In the genomic region with DNA sequence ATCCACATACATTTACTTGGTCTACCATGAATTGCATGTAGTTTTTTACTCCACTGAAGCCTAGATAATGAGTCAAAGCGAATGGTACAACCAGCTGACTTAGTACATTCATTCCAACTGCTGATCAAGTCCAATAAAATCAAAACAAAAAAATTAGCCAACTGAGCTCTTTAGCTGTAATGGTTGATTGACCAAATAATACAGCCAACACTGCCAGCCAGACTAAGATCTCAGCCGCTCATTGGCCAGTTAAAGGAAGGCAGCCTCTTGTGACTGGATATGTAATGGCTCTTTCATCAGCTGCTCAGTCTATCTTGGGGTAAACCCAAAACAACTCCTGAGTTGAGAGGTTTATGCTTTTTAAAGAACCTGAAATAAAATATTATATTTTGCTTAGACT, we compare ENCODE assay signal across 22 cellular contexts.
"Had no signal": no experiment of that assay in that cellular context is flagged by ENCODE, and none has a peak within 500 bp of the region (broad histone marks: within the 10 kb centered on the region; RNA-seq: fewer than 3 reads in every experiment).

No MANE protein-coding gene starts in this region.

- H3K27me3 ChIP-seq: esophagus squamous epithelium, heart left ventricle, ovary, right lobe of liver, stomach, upper lobe of left lung, uterus had no signal

- H3K9me3 ChIP-seq: esophagus squamous epithelium, heart left ventricle, left ventricle myocardium inferior, lower lobe of right lung, ovary, prostate gland, right lobe of liver, stomach, upper lobe of left lung, uterus had no signal

- H3K4me3 ChIP-seq: esophagus squamous epithelium, heart left ventricle, left ventricle myocardium inferior, lower lobe of right lung, ovary, prostate gland, right lobe of liver, stomach, upper lobe of left lung, uterus had no signal

- H3K27ac Mint-ChIP-seq: memory B cell, natural killer cell had no signal

- H3K36me3 Mint-ChIP-seq: memory B cell, natural killer cell had no signal

- H3K4me3 Mint-ChIP-seq: memory B cell, mesothelial cell of epicardium, natural killer cell, neural crest cell had no signal

- H3K27ac ChIP-seq: esophagus squamous epithelium, heart left ventricle, left ventricle myocardium inferior, lower lobe of right lung, ovary, prostate gland, right lobe of liver, stomach, upper lobe of left lung, uterus had no signal

- ATAC-seq: heart left ventricle, lower lobe of right lung, natural killer cell, right lobe of liver had no signal

- H3K4me1 ChIP-seq: esophagus squamous epithelium, heart left ventricle, left ventricle myocardium inferior, lower lobe of right lung, prostate gland, right lobe of liver, stomach, upper lobe of left lung, uterus had no signal

- H3K4me1 Mint-ChIP-seq: memory B cell, natural killer cell, neural crest cell had no signal

- FAIRE-seq: frontal cortex, islet of Langerhans had no signal

- DNase-seq: caudate nucleus; cortex of kidney; effector memory CD4-positive, alpha-beta T cell; esophagus squamous epithelium; heart left ventricle; left ventricle myocardium inferior; lower lobe of right lung; natural killer cell; nucleus accumbens; ovary; retina; right lobe of liver; stimulated activated naive CD4-positive, alpha-beta T cell; stomach; upper lobe of left lung; uterus had no signal

- H3K9me3 Mint-ChIP-seq: neural crest cell had no signal

- H3K36me3 ChIP-seq: esophagus squamous epithelium, heart left ventricle, left ventricle myocardium inferior, lower lobe of right lung, ovary, prostate gland, right lobe of liver, stomach, upper lobe of left lung, uterus had no signal

- H3K27me3 Mint-ChIP-seq: memory B cell had no signal
